In genomic region chrX:1500701-1501624, GRCh38 we compare ENCODE assay signal across 8 cellular contexts. TPM values are rescaled to one million over a fixed set of nuclear protein-coding genes. Genes with fewer than 3 reads are reported as not detected.
A peak's percentile ranks its signal among the peaks of the same experiment; 100 is the strongest.
DNase-seq lines count a peak whose midpoint lies in the region; ATAC-seq and TF ChIP-seq lines count a peak whose summit lies in the region.

No MANE protein-coding gene starts in this region.

- no peak for TF ChIP-seq CTCF in glutamatergic neuron (IDR thresholded peaks at IDR 0.05; ENCODE audit: partially characterized antibody, unreplicated experiment)

- no peak for DNase-seq in activated naive CD4-positive, alpha-beta T cell (lab: John Stamatoyannopoulos, UW)
- DNase-seq in stimulated activated CD8-positive, alpha-beta memory T cell treated with anti-CD3 and anti-CD28 coated beads, Interleukin-4, amount 100 ng/mL, for 48 hours, result peak; percentile 26
- DNase-seq in HuH-7.5 (ENCODE audit: low spot score) (no peak), glutamatergic neuron (no peak), HUDEP-2 (lab: John Stamatoyannopoulos, UW; ENCODE audit: unreplicated experiment in 76 of 76) (no peak)

- H3K4me3 Mint-ChIP-seq in activated naive CD4-positive, alpha-beta T cell treated with anti-CD3 and anti-CD28 coated beads, Interleukin-2, amount 50 U/mL, for 24 hours, result no peak overlapping the region
- H3K4me3 Mint-ChIP-seq in activated T-helper 17 cell treated with anti-CD3 and anti-CD28 coated beads, Interleukin-2, amount 50 U/mL, for 72 hours, result peak overlapping the region; percentile 61
- H3K4me3 Mint-ChIP-seq in glutamatergic neuron (ENCODE audit: unreplicated experiment), result no peak overlapping the region

- peak; percentile 55 for ATAC-seq in HG03097 (IDR thresholded peaks at IDR 0.05; ENCODE audit: low FRiP score, unreplicated experiment)
- ATAC-seq in activated T-helper 17 cell treated with anti-CD3 and anti-CD28 coated beads, Interleukin-2, amount 50 U/mL, for 72 hours (replicated peaks), result peak; percentile 73

- peaks cover 32% of the 10 kb centered on the region for H3K4me1 Mint-ChIP-seq in activated naive CD4-positive, alpha-beta T cell treated with anti-CD3 and anti-CD28 coated beads, Interleukin-2, amount 50 U/mL, for 24 hours
- H3K4me1 Mint-ChIP-seq in activated T-helper 17 cell treated with anti-CD3 and anti-CD28 coated beads, Interleukin-2, amount 50 U/mL, for 72 hours, result peaks cover 19% of the 10 kb centered on the region
- peaks cover 2% of the 10 kb centered on the region for H3K4me1 Mint-ChIP-seq in glutamatergic neuron (ENCODE audit: low read depth, unreplicated experiment)

- no peaks in the 10 kb centered on the region for H3K9me3 Mint-ChIP-seq in activated naive CD4-positive, alpha-beta T cell treated with anti-CD3 and anti-CD28 coated beads, Interleukin-2, amount 50 U/mL, for 24 hours
- H3K9me3 Mint-ChIP-seq in activated T-helper 17 cell treated with anti-CD3 and anti-CD28 coated beads, Interleukin-2, amount 50 U/mL, for 72 hours, result no peaks in the 10 kb centered on the region
- peaks cover 11% of the 10 kb centered on the region for H3K9me3 Mint-ChIP-seq in glutamatergic neuron (ENCODE audit: unreplicated experiment)

- H3K27me3 Mint-ChIP-seq in activated naive CD4-positive, alpha-beta T cell treated with anti-CD3 and anti-CD28 coated beads, Interleukin-2, amount 50 U/mL, for 24 hours, result no peaks in the 10 kb centered on the region
- no peaks in the 10 kb centered on the region for H3K27me3 Mint-ChIP-seq in activated T-helper 17 cell treated with anti-CD3 and anti-CD28 coated beads, Interleukin-2, amount 50 U/mL, for 72 hours
- H3K27me3 Mint-ChIP-seq in glutamatergic neuron (ENCODE audit: unreplicated experiment), result no peaks in the 10 kb centered on the region

- peaks cover 5% of the 10 kb centered on the region for H3K36me3 Mint-ChIP-seq in activated naive CD4-positive, alpha-beta T cell treated with anti-CD3 and anti-CD28 coated beads, Interleukin-2, amount 50 U/mL, for 24 hours
- H3K36me3 Mint-ChIP-seq in activated T-helper 17 cell treated with anti-CD3 and anti-CD28 coated beads, Interleukin-2, amount 50 U/mL, for 72 hours (ENCODE audit: low read depth), result peaks cover 77% of the 10 kb centered on the region
- H3K36me3 Mint-ChIP-seq in glutamatergic neuron (ENCODE audit: unreplicated experiment), result no peaks in the 10 kb centered on the region

- H3K27ac Mint-ChIP-seq in activated naive CD4-positive, alpha-beta T cell treated with anti-CD3 and anti-CD28 coated beads, Interleukin-2, amount 50 U/mL, for 24 hours, result peak overlapping the region; percentile 47
- peak overlapping the region; percentile 81 for H3K27ac Mint-ChIP-seq in activated T-helper 17 cell treated with anti-CD3 and anti-CD28 coated beads, Interleukin-2, amount 50 U/mL, for 72 hours
- H3K27ac Mint-ChIP-seq in glutamatergic neuron (ENCODE audit: unreplicated experiment), result no peak overlapping the region

RNA-seq across cellular contexts. Expression of gene P2RY8, which starts 36.0 kb away (rescaled TPM):
- total RNA-seq in activated T-helper 17 cell treated with anti-CD3 and anti-CD28 coated beads, Interleukin-2, amount 50 U/mL, for 72 hours, result 100 to 1,000 TPM in 1 of 2 donors, 10 to 100 TPM in 1; 89.0 to 105 TPM
- 2.3 TPM for total RNA-seq in glutamatergic neuron (ENCODE audit: unreplicated experiment)

RNA-seq across cellular contexts. Expression of gene ASMTL, which starts 48.3 kb away (rescaled TPM):
- total RNA-seq in activated T-helper 17 cell treated with anti-CD3 and anti-CD28 coated beads, Interleukin-2, amount 50 U/mL, for 72 hours, result 10 to 100 TPM; 50.6 to 65.5 TPM
- 45.5 TPM for total RNA-seq in glutamatergic neuron (ENCODE audit: unreplicated experiment)

Comparison
In these comparisons a context has a peak if more than half of its experiments do, and no peak if none do; other contexts are left out.
1. RNA of gene P2RY8, which starts 36.0 kb away (total RNA-seq): 89.0 to 105 TPM in activated T-helper 17 cell treated with anti-CD3 and anti-CD28 coated beads, Interleukin-2, amount 50 U/mL, for 72 hours; 2.3 TPM in glutamatergic neuron (single experiment); every median in the first group is over 10 times any median in the second.